9 cellular contexts compared by ENCODE assay signal in the genomic region with DNA sequence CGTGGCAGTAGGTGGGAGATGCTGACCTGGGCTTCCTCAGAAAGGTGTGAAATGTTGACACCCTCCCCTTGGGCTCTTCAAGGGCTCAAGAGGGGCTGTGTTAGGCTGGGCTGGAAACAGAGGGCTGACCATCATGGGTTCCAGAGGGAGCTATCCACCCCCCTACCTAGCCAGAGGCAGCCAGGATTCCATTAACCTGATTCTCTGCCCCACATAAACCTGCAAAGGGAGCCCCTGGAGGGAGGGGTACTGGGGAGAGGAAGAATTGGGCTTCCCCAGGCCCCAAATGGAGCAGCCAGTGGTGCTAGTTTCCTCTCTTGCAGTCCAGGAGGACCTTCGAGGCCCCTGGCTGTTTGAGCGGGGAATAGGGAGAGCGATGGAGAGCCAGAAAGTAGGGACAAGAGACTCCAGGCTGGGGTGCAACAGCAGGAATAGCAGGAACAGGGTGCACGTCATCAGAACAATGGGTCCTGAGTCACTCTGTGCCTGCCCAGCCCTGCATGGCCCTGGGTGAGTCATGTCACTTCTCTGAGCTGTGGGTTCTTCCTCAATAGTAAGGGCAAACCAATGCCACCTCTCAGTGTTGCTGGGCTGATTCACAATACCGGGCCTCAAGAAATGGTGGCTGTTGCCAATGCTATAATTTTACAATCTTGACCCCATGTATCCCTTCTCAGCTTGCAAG.
DNase-seq lines count a peak whose midpoint lies in the region; ATAC-seq and TF ChIP-seq lines count a peak whose summit lies in the region.
"Had no signal": no experiment of that assay in that cellular context is flagged by ENCODE, and none has a peak within 500 bp of the region (broad histone marks: within the 10 kb centered on the region; RNA-seq: fewer than 3 reads in every experiment).

No MANE protein-coding gene starts in this region.

- WGBS in ovary, 3 donors = 79 to 89% (median 80%) methylated on average over 6 of the region's 6 CpGs

- TF ChIP-seq CTCF in CD14-positive monocyte (IDR thresholded peaks at IDR 0.05) (no peak), MCF 10A (IDR thresholded peaks at IDR 0.05; ENCODE audit: unreplicated experiment) (no peak), ovary (IDR thresholded peaks at IDR 0.05) (no peak)

- H3K4me1 Mint-ChIP-seq in CD14-positive monocyte (peaks cover 16% of the 10 kb centered on the region), MCF 10A (ENCODE audit: insufficient read depth, unreplicated experiment) (peaks cover 28% of the 10 kb centered on the region)

- H3K9me3 ChIP-seq in ovary = no peaks in the 10 kb centered on the region
- H3K9me3 ChIP-seq: thoracic aorta had no signal

- H3K4me3 ChIP-seq in ovary = no peak overlapping the region
- H3K4me3 ChIP-seq: thoracic aorta had no signal

- no TSS peak for BruUV-seq in MCF 10A (replicated peaks; lab: Mats Ljungman, UMichigan)

- ATAC-seq in HG03108 (IDR thresholded peaks at IDR 0.05; ENCODE audit: unreplicated experiment) = no peak
- no peak for ATAC-seq in HG03521 (IDR thresholded peaks at IDR 0.05; ENCODE audit: unreplicated experiment)

- H3K27ac ChIP-seq in ovary = no peak overlapping the region
- H3K27ac ChIP-seq: thoracic aorta had no signal

- peaks cover 0 to 4% (median 3%) of the 10 kb centered on the region in 3 donors for H3K27me3 Mint-ChIP-seq in CD14-positive monocyte (ENCODE audit: low read depth in 3 of 3)
- H3K27me3 Mint-ChIP-seq in MCF 10A (ENCODE audit: insufficient read depth, unreplicated experiment) = no peaks in the 10 kb centered on the region

- H3K36me3 Mint-ChIP-seq in CD14-positive monocyte (no peaks in the 10 kb centered on the region), MCF 10A (ENCODE audit: insufficient read depth, unreplicated experiment) (no peaks in the 10 kb centered on the region)

- POLR2A ChIA-PET in MCF 10A (lab: Yijun Ruan, JAX) = interaction anchor here (0.5 to 1.1 kb wide), 5 partner anchors 11 to 519 kb away, joined by 3 to 6 read pairs (median 4); no protein-coding TSS in a partner anchor

- DNase-seq in CD14-positive monocyte (ENCODE audit: low spot score) (peak; percentile 83), LHCN-M2 (ENCODE audit: low read depth) (peak; percentile 93), MCF 10A (ENCODE audit: unreplicated experiment) (peak; percentile 95), mucosa of gallbladder (ENCODE audit: low spot score) (peak; percentile 67), ovary (no peak), cardiac septum (ENCODE audit: low spot score) (no peak)

- H3K27ac Mint-ChIP-seq in CD14-positive monocyte (peak overlapping the region; percentile 54 to 88 (median 78)), MCF 10A (ENCODE audit: low read depth, unreplicated experiment) (peak overlapping the region; percentile 62)

- H3K4me1 ChIP-seq in ovary (ENCODE audit: insufficient read depth) = peaks cover 9% of the 10 kb centered on the region

- H3K4me3 Mint-ChIP-seq in CD14-positive monocyte = no peak overlapping the region
- H3K4me3 Mint-ChIP-seq in MCF 10A (ENCODE audit: unreplicated experiment) = no peak overlapping the region

- intact Hi-C loops in CD14-positive monocyte (cut with micrococcal nuclease) (no loop called here), MCF 10A (cut with micrococcal nuclease) (no loop called here), ovary (cut with DNase I) (no loop called here), cardiac septum (cut with DNase I) (no loop called here)

- H3K27me3 ChIP-seq in ovary = no peaks in the 10 kb centered on the region

- H3K9me3 Mint-ChIP-seq in CD14-positive monocyte = no peaks in the 10 kb centered on the region
- no peaks in the 10 kb centered on the region for H3K9me3 Mint-ChIP-seq in MCF 10A (ENCODE audit: unreplicated experiment)

- no peak for TF ChIP-seq POLR2A in ovary (IDR thresholded peaks at IDR 0.05)

- no peaks in the 10 kb centered on the region for H3K36me3 ChIP-seq in ovary
- H3K36me3 ChIP-seq: thoracic aorta had no signal

- CTCF ChIA-PET in MCF 10A (lab: Yijun Ruan, JAX) = interaction anchor here (0.7 kb wide), 1 partner anchor 114 kb away, joined by 3 read pairs; no protein-coding TSS in a partner anchor

- TF ChIP-seq EP300 in ovary (IDR thresholded peaks at IDR 0.05) = no peak

Comparison
In these comparisons a context has a peak if more than half of its experiments do, and no peak if none do; other contexts are left out.
1. DNase-seq: peak in CD14-positive monocyte (single experiment), LHCN-M2 (single experiment), MCF 10A (single experiment) and mucosa of gallbladder (single experiment); none in ovary (0 of 5) and cardiac septum (single experiment).